In genomic region chr1:154866995-154867795, GRCh38 we compare ENCODE assay signal across 8 cellular contexts. TPM values are rescaled to one million over a fixed set of nuclear protein-coding genes. Genes with fewer than 3 reads are reported as not detected.
DNase-seq lines count a peak whose midpoint lies in the region; ATAC-seq and TF ChIP-seq lines count a peak whose summit lies in the region.

No MANE protein-coding gene starts in this region.

- H3K27me3 ChIP-seq in thoracic aorta (replicated peaks; ENCODE audit: insufficient read depth) (no peaks in the 10 kb centered on the region), tibial artery (peaks cover 0 to 47% of the 10 kb centered on the region in 2 donors)

- no peaks in the 10 kb centered on the region for H3K9me3 ChIP-seq in thoracic aorta
- H3K9me3 ChIP-seq in tibial artery: no peaks in the 10 kb centered on the region

- peak overlapping the region; percentile 37 for H3K4me3 ChIP-seq in thoracic aorta
- H3K4me3 ChIP-seq in tibial artery: no peak overlapping the region

- peaks cover 30% of the 10 kb centered on the region for H3K4me1 Mint-ChIP-seq in activated T-helper 17 cell treated with anti-CD3 and anti-CD28 coated beads, Interleukin-2, amount 50 U/mL, for 72 hours

- intact Hi-C loops in tibial artery (cut with DNase I; ENCODE audit: low total_unique reads): no loop called here

- ATAC-seq in activated T-helper 17 cell treated with anti-CD3 and anti-CD28 coated beads, Interleukin-2, amount 50 U/mL, for 72 hours (replicated peaks): peak; percentile 76
- ATAC-seq in thoracic aorta (ENCODE audit: insufficient number of reproducible peaks, low FRiP score, low read depth) (no peak), GM21390 (IDR thresholded peaks at IDR 0.05; ENCODE audit: unreplicated experiment) (no peak)

- H3K4me1 ChIP-seq in thoracic aorta (ENCODE audit: control insufficient read depth in 1 of 2, low read depth in 2 of 2) (peaks cover 4 to 27% of the 10 kb centered on the region in 2 donors), tibial artery (peaks cover 0 to 36% (median 26%) of the 10 kb centered on the region in 4 donors)

- TF ChIP-seq CTCF in thoracic aorta (IDR thresholded peaks at IDR 0.05): no peak
- no peak for TF ChIP-seq CTCF in tibial artery (IDR thresholded peaks at IDR 0.05)

- H3K36me3 Mint-ChIP-seq in activated T-helper 17 cell treated with anti-CD3 and anti-CD28 coated beads, Interleukin-2, amount 50 U/mL, for 72 hours (ENCODE audit: low read depth): no peaks in the 10 kb centered on the region

- H3K27ac Mint-ChIP-seq in activated T-helper 17 cell treated with anti-CD3 and anti-CD28 coated beads, Interleukin-2, amount 50 U/mL, for 72 hours: no peak overlapping the region

- DNase-seq in A172 (ENCODE audit: low spot score) (peak; percentile 95), H4 (ENCODE audit: low spot score) (peak; percentile 74), iris pigment epithelial cell (ENCODE audit: low read depth) (peak; percentile 87), thoracic aorta (ENCODE audit: low spot score) (no peak), tibial artery (no peak)
- no peak for DNase-seq in central memory CD4-positive, alpha-beta T cell

- no peak overlapping the region for H3K4me3 Mint-ChIP-seq in activated T-helper 17 cell treated with anti-CD3 and anti-CD28 coated beads, Interleukin-2, amount 50 U/mL, for 72 hours

- no peaks in the 10 kb centered on the region for H3K36me3 ChIP-seq in thoracic aorta
- no peaks in the 10 kb centered on the region for H3K36me3 ChIP-seq in tibial artery

- H3K27me3 Mint-ChIP-seq in activated T-helper 17 cell treated with anti-CD3 and anti-CD28 coated beads, Interleukin-2, amount 50 U/mL, for 72 hours: peaks cover 51% of the 10 kb centered on the region

- no peaks in the 10 kb centered on the region for H3K9me3 Mint-ChIP-seq in activated T-helper 17 cell treated with anti-CD3 and anti-CD28 coated beads, Interleukin-2, amount 50 U/mL, for 72 hours

- H3K27ac ChIP-seq in thoracic aorta (no peak overlapping the region), tibial artery (no peak overlapping the region)

RNA-seq across cellular contexts. Expression of gene KCNN3, which starts 2.9 kb away (rescaled TPM):
- total RNA-seq in A172 (2014; rRNA removed; shearing (Covaris generic)): 0.10 and 0.36 TPM in 2 replicates
- total RNA-seq in H4 (2014; rRNA removed; shearing (Covaris generic)): 0.06 and 0.41 TPM in 2 replicates
- total RNA-seq in activated T-helper 17 cell treated with anti-CD3 and anti-CD28 coated beads, Interleukin-2, amount 50 U/mL, for 72 hours: under 1 TPM; 0.11 to 0.37 TPM
- total RNA-seq in thoracic aorta: 1 to 10 TPM in 1 of 2 donors, under 1 TPM in 1; 0.95 to 1.8 TPM

Comparison
In these comparisons a context has a peak if more than half of its experiments do, and no peak if none do; other contexts are left out.
1. DNase-seq: peak in A172 (single experiment), H4 (single experiment) and iris pigment epithelial cell (single experiment); none in thoracic aorta (single experiment), central memory CD4-positive, alpha-beta T cell (single experiment) and tibial artery (0 of 2).